In the genomic region with DNA sequence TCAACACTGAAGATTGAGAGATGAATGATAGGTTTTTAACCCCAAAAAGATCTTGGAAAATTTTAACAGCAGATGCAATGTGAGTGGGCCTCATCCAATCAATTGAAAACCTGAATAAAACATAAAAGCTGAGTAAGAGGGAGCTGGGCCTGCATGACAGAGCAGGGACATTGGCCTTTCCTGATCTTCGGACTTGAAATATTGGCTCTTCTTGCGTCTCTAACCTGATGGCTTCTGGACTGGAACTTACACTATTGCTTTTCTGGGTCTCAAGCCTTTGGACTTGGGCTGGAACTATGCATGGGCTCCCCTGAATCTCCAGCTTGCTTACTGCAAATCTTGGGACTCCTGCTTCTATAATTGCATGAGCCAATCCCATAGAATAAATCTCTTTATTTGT, we compare ENCODE assay signal across 9 cellular contexts. TPM values are rescaled to one million over a fixed set of nuclear protein-coding genes. Genes with fewer than 3 reads are reported as not detected.
"Had no signal": no experiment of that assay in that cellular context is flagged by ENCODE, and none has a peak within 500 bp of the region (broad histone marks: within the 10 kb centered on the region; RNA-seq: fewer than 3 reads in every experiment).

No MANE protein-coding gene starts in this region.

- H3K9me3 Mint-ChIP-seq: HFFc6 had no signal

- H3K4me3 ChIP-seq: GM23248, HAP-1 had no signal

- FAIRE-seq: HTR-8/SVneo had no signal

- H3K9ac ChIP-seq: GM23248 had no signal

- H3K4me1 Mint-ChIP-seq: IgD-negative memory B cell had no signal

- ATAC-seq: HCT116 had no signal

- H3K4me1 ChIP-seq: HAP-1 had no signal

- DNase-seq: GM23248, GOT3, H7, HFFc6, KBM-7 had no signal

- H2AFZ ChIP-seq: GM23248 had no signal

- H3K4me3 Mint-ChIP-seq: HFFc6, IgD-negative memory B cell had no signal

- H3K27ac Mint-ChIP-seq: HFFc6, IgD-negative memory B cell had no signal

- H3K36me3 ChIP-seq: HAP-1 had no signal

- H3K27ac ChIP-seq: GM23248 had no signal

- H3K9me3 ChIP-seq: HAP-1 had no signal

RNA-seq across cellular contexts. Expression of a gene that starts 9.0 kb away (rescaled TPM):
- total RNA-seq: GM23248, H7, HFFc6 had no signal
- polyA plus RNA-seq: GM23248, IgD-negative memory B cell had no signal
